29 cellular contexts compared by ENCODE assay signal in the genomic region with DNA sequence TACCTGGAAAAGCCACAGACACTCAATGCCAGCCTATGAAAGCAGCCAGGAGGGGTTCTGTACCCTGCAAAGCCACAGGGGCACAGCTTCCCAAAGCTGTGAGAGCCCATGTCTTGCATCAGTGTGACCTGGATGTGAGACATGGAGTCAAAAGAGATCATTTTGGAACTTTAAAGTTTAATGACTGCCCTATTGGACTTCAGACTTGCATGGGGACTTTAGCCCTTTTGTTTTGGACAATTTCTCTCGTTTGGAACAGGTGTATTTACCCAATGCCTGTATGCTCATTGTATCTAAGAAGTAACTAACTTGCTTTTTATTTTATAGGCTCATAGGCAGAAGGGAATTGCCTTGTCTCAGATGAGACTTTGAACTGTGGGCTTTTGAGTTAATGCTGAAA.
DNase-seq lines count a peak whose midpoint lies in the region; ATAC-seq, FAIRE-seq and TF ChIP-seq lines count a peak whose summit lies in the region.
"Had no signal": no experiment of that assay in that cellular context is flagged by ENCODE, and none has a peak within 500 bp of the region (broad histone marks: within the 10 kb centered on the region; RNA-seq: fewer than 3 reads in every experiment).

No MANE protein-coding gene starts in this region.

- H4K20me1 ChIP-seq in HepG2 (ENCODE audit: insufficient read depth, low read length) = no peaks in the 10 kb centered on the region
- H4K20me1 ChIP-seq: BLaER1; BLaER1 treated with 17β-estradiol and CSF1 and Interleukin-3, amounts not matched to agents 10 nM and 100 nM had no signal

- CTCF ChIA-PET in HepG2 (lab: Yijun Ruan, JAX; ENCODE audit: low intra/inter-chr PET ratio, low total read pairs) = no interaction called here

- no peaks in the 10 kb centered on the region for H3K36me3 ChIP-seq in liver (ENCODE audit: control insufficient read depth in 4 of 4, insufficient read depth in 3 of 4, low read depth in 1 of 4, low read length in 3 of 4)
- no peaks in the 10 kb centered on the region for H3K36me3 ChIP-seq in HepG2 (replicated peaks in 1 of 2; ENCODE audit: control insufficient read depth in 1 of 2, insufficient read depth in 2 of 2, low read length in 2 of 2)
- H3K36me3 ChIP-seq: BE2C; BLaER1; BLaER1 treated with 17β-estradiol and CSF1 and Interleukin-3, amounts not matched to agents 10 nM and 100 nM had no signal

- H3K9ac ChIP-seq in liver (ENCODE audit: low read depth in 1 of 2, low read length in 2 of 2) (no peak overlapping the region), HepG2 (ENCODE audit: insufficient read depth, low read depth, low read length) (no peak overlapping the region)
- H3K9ac ChIP-seq: BLaER1; BLaER1 treated with 17β-estradiol and CSF1 and Interleukin-3, amounts not matched to agents 10 nM and 100 nM had no signal

- H3K27me3 ChIP-seq in liver (ENCODE audit: control insufficient read depth in 4 of 4, insufficient read depth in 4 of 4, low read length in 3 of 4) (no peaks in the 10 kb centered on the region), HepG2 (ENCODE audit: control insufficient read depth in 1 of 2, insufficient read depth in 2 of 2, low read length in 2 of 2) (no peaks in the 10 kb centered on the region)
- H3K27me3 ChIP-seq: BE2C; BLaER1; BLaER1 treated with 17β-estradiol and CSF1 and Interleukin-3, amounts not matched to agents 10 nM and 100 nM had no signal

- intact Hi-C loops in HepG2 (cut with micrococcal nuclease; ENCODE audit: unreplicated experiment) = no loop called here

- H3K79me2 ChIP-seq in HepG2 (ENCODE audit: insufficient read depth, low read length) = no peaks in the 10 kb centered on the region

- BruUV-seq in HepG2 (replicated peaks; lab: Mats Ljungman, UMichigan) = no TSS peak

- WGBS in liver = 22% methylated on average over 1 of the region's 1 CpG
- 0% methylated on average over 1 of the region's 1 CpG for WGBS in HepG2 (ENCODE audit: low lambda C conversion rate)

- TF ChIP-seq RAD21 in liver (IDR thresholded peaks at IDR 0.05) (no peak), HepG2 (CRISPR knock-in tag; IDR thresholded peaks at IDR 0.05) (no peak)

- in situ Hi-C loops in HepG2 (cut with HindIII; ENCODE audit: extremely low pct_ligation_motif_present, low pct_unique_long_range_greater_than_20kb) = no loop called here

- H3K27ac ChIP-seq in liver (ENCODE audit: low read depth in 1 of 2, low read length in 2 of 2) (no peak overlapping the region), HepG2 (ENCODE audit: extremely low read length, insufficient read depth, low read length) (no peak overlapping the region)
- H3K27ac ChIP-seq: 22Rv1; A549; BLaER1; BLaER1 treated with 17β-estradiol and CSF1 and Interleukin-3, amounts not matched to agents 10 nM and 100 nM; C4-2B had no signal

- no peak for FAIRE-seq in HepG2 (lab: Jason Lieb, UNC)
- FAIRE-seq: A204.1, A549, D721Med had no signal

- no peak overlapping the region for H3K4me3 ChIP-seq in liver (ENCODE audit: low read depth in 1 of 3, low read length in 3 of 3)
- no peak overlapping the region for H3K4me3 ChIP-seq in HepG2 (replicated peaks in 1 of 3; ENCODE audit: insufficient read depth in 1 of 3, low read depth in 2 of 3, low read length in 3 of 3)
- H3K4me3 ChIP-seq: A549; BLaER1; BLaER1 treated with 17β-estradiol and CSF1 and Interleukin-3, amounts not matched to agents 10 nM and 100 nM had no signal

- TF ChIP-seq CTCF in liver (IDR thresholded peaks at IDR 0.05; ENCODE audit: low read depth, low read length, missing input control) (no peak), HepG2 (CRISPR knock-in tag; IDR thresholded peaks at IDR 0.05) (no peak)

- TF ChIP-seq POLR2A in HepG2 (IDR thresholded peaks at IDR 0.05; ENCODE audit: insufficient read depth in 1 of 2, low read depth in 2 of 2, low read length in 2 of 2) = no peak

- H3K4me2 ChIP-seq in HepG2 (ENCODE audit: low read depth, low read length) = no peak overlapping the region
- H3K4me2 ChIP-seq: A549; BLaER1; BLaER1 treated with 17β-estradiol and CSF1 and Interleukin-3, amounts not matched to agents 10 nM and 100 nM had no signal

- POLR2A ChIA-PET in HepG2 (lab: Yijun Ruan, JAX) = no interaction called here

- H3K4me1 ChIP-seq in liver (ENCODE audit: control insufficient read depth in 4 of 4, insufficient read depth in 4 of 4, low read length in 3 of 4) (no peaks in the 10 kb centered on the region), HepG2 (ENCODE audit: insufficient read depth, low read length) (no peaks in the 10 kb centered on the region)
- H3K4me1 ChIP-seq: A549; BE2C; BLaER1; BLaER1 treated with 17β-estradiol and CSF1 and Interleukin-3, amounts not matched to agents 10 nM and 100 nM; Caco-2 had no signal

- no peaks in the 10 kb centered on the region for H3K9me3 ChIP-seq in liver (ENCODE audit: control insufficient read depth in 4 of 4, low read length in 3 of 4)
- H3K9me3 ChIP-seq in HepG2 (ENCODE audit: low read length) = peaks cover 3% of the 10 kb centered on the region; the same call in 1 of the 2 replicates
- H3K9me3 ChIP-seq: A549; BE2C; BLaER1; BLaER1 treated with 17β-estradiol and CSF1 and Interleukin-3, amounts not matched to agents 10 nM and 100 nM; Caco-2 had no signal

- no peak for TF ChIP-seq EP300 in HepG2 (IDR thresholded peaks at IDR 0.05; ENCODE audit: low read depth in 2 of 2, low read length in 2 of 2)
- no peak for TF ChIP-seq EP300 in HepG2 (CRISPR knock-in tag; IDR thresholded peaks at IDR 0.05; ENCODE audit: borderline replicate concordance)

- ATAC-seq in HepG2 = no peak
- ATAC-seq: A549; CD8-positive, alpha-beta T cell had no signal

- no peak for DNase-seq in HepG2 (ENCODE audit: low spot score)
- DNase-seq: 8988T; ACHN; AML-193; BE2C; C1 segment of cervical spinal cord; Caco-2; Calu3; CD4-positive, alpha-beta memory T cell; CD4-positive, alpha-beta T cell; CD4-positive, CD25-positive, alpha-beta regulatory T cell; CD8-positive, alpha-beta memory T cell; CD8-positive, alpha-beta T cell; COR-L47; DMS 273 treated with DMSO at 0.1 percent for 48 hours; DMS153; DMS53; DMS79; DMS79 treated with DMSO at 0.1 percent for 48 hours; DND-41; EL had no signal

- no peak overlapping the region for H2AFZ ChIP-seq in HepG2 (ENCODE audit: low read length)

TF ChIP-seq in liver, 16 proteins besides CTCF, POLR2A, EP300 and RAD21:
- TF ChIP-seq RXRA (IDR thresholded peaks at IDR 0.05) = no peak
- peak; percentile 59 to 67 for TF ChIP-seq HNF4A (conservative IDR thresholded peaks at IDR 0.05)

TF ChIP-seq in HepG2, 621 proteins besides CTCF, POLR2A, EP300 and RAD21:
- TF ChIP-seq YEATS4 (CRISPR knock-in tag; IDR thresholded peaks at IDR 0.05; ENCODE audit: borderline replicate concordance) = no peak
- TF ChIP-seq ONECUT2 (CRISPR knock-in tag; IDR thresholded peaks at IDR 0.05) = no peak
